ENCODE assay signal across 1 cellular context in the genomic region with DNA sequence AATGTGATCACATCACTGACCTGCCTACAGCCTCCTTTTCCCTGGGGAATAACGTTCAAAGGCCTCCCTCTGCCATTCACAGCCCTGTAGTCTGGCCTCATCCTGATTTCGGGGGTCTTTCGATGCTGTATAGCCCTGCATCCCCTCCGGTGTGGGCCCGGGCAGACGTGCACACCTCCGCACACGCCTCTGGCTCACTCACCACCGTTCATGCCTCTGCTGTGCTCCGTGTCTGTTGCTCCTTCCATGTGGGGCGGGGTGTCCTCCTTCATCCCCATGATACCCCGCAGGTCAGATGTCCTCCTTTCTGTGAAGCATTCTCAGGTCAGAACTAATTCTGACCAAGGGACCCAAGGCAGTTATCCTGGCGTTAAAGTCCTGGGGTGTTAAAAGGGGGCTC.
A peak's percentile ranks its signal among the peaks of the same experiment; 100 is the strongest.
TF ChIP-seq lines count a peak whose summit lies in the region.

No MANE protein-coding gene starts in this region.

TF ChIP-seq in HepG2, 621 proteins besides CTCF, POLR2A, EP300 and RAD21:
- peak; percentile 56 for TF ChIP-seq RBM22 (optimal IDR thresholded peaks at IDR 0.05; ENCODE audit: low read length)
- TF ChIP-seq MED1 (CRISPR knock-in tag; IDR thresholded peaks at IDR 0.05) = no peak
